In the genomic region with DNA sequence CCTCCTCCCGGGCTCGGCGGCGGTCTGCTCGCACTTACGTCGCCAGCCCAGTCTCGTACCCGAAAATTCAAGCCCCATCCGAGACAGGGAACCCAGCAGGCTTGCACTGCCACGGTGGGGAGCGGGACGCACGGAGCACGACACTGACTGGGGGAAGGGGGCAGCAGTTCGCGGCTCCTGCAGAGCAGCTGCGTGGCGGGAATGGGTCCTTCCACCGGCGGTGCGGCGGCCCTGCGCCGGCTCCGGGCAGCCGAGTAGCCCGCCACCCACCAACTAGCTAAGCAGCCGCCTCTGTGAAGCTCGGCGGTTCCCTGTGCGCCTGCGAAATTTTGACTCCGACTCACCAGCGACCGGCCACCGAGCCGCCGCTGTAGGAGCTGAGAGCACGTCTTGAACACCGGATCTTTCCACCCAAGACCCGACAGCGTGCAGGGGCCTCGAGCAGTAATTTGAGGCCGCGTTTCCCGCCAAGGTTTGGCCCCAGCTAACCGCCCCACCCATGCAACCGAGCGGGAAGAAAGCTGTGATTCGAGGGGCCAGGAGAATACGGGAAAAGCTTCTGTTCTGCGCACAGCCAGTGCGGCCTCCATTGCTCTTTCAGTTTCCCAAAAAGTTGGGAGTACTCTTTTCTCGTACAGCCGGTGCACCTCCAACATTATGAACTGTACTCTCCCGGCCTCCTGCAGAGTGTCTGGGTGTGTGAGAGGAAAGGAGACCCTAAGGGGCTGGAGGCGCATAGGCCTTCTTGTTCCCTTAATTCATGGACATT, we compare ENCODE assay signal across 1 cellular context.
TF ChIP-seq lines count a peak whose summit lies in the region.

No MANE protein-coding gene starts in this region.

TF ChIP-seq in IMR-90, 13 proteins besides CTCF, POLR2A, EP300 and RAD21:
- TF ChIP-seq CEBPB (IDR thresholded peaks at IDR 0.05; ENCODE audit: low read depth, low read length) = no peak
- no peak for TF ChIP-seq SMC3 (IDR thresholded peaks at IDR 0.05; ENCODE audit: low read depth, low read length)
- no peak for TF ChIP-seq MAZ (IDR thresholded peaks at IDR 0.05; ENCODE audit: borderline replicate concordance, low read depth, low read length)
- TF ChIP-seq MAFK (IDR thresholded peaks at IDR 0.05; ENCODE audit: low read depth, low read length) = no peak
- no peak for TF ChIP-seq MXI1 (IDR thresholded peaks at IDR 0.05; ENCODE audit: borderline replicate concordance, low read depth, low read length)
- no peak for TF ChIP-seq RCOR1 (IDR thresholded peaks at IDR 0.05; ENCODE audit: insufficient replicate concordance, low read length)
- no peak for TF ChIP-seq BHLHE40 (IDR thresholded peaks at IDR 0.05; ENCODE audit: low read depth, low read length)
- TF ChIP-seq CHD1 (IDR thresholded peaks at IDR 0.05; ENCODE audit: low read depth, low read length) = no peak
- no peak for TF ChIP-seq ELK1 (IDR thresholded peaks at IDR 0.05; ENCODE audit: borderline replicate concordance, low read depth, low read length)
- TF ChIP-seq FOS (IDR thresholded peaks at IDR 0.05; ENCODE audit: low read depth, low read length) = no peak
- no peak for TF ChIP-seq RFX5 (IDR thresholded peaks at IDR 0.05; ENCODE audit: low read depth, low read length)
- no peak for TF ChIP-seq NFE2L2 (IDR thresholded peaks at IDR 0.05; ENCODE audit: low read depth, low read length)
- TF ChIP-seq, protein P1, sequence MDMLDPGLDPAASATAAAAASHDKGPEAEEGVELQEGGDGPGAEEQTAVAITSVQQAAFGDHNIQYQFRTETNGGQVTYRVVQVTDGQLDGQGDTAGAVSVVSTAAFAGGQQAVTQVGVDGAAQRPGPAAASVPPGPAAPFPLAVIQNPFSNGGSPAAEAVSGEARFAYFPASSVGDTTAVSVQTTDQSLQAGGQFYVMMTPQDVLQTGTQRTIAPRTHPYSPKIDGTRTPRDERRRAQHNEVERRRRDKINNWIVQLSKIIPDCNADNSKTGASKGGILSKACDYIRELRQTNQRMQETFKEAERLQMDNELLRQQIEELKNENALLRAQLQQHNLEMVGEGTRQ (IDR thresholded peaks at IDR 0.05; ENCODE audit: low read depth, low read length) = no peak
